In the genomic region with DNA sequence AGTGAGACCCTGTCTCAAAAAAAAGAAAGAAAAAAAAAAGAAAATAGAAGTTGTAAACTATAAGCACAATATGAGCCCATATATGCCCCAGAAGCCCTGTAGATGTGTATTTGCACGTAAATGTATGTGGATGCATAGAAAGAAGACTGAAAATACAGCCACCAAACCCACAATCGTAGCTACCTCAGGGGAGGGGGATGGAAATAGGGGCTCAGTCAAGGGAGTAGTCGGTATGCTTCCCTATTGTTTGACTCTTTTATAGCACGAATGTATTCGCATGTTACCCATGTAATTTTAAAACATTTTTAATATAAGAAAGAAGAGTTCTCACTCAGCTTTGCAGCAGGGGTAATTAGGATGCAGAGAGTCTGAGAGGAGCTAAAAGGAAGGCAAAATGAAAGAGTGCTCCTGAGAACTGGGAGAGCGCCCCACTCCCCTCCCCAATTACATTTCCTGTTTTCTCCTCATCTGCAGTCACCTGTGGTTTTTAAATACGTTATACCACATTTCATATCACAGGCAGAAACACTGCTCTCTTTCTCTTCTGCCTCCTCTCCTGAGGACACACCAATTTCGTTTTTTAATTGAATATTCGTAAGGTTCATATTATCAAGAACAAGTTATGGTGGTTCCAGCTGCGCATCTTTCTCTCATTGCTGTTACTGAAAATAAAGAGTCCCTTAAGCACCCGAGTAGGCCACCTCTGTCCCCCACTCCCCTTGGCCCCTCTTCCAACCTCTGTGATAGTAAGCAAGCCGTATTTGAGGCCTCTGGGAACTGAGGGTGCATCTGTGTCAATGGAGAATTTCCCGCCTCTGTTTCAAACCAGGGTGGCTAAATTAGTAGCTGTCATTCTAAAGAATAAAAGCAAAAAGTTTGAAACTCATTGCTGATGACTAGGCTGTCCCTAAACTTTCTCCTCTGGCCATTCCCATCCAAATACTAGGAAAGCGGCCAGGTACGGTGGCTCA, we compare ENCODE assay signal across 11 cellular contexts. TPM values are rescaled to one million over a fixed set of nuclear protein-coding genes. Genes with fewer than 3 reads are reported as not detected.
DNase-seq lines count a peak whose midpoint lies in the region; ATAC-seq, FAIRE-seq and TF ChIP-seq lines count a peak whose summit lies in the region.
"Had no signal": no experiment of that assay in that cellular context is flagged by ENCODE, and none has a peak within 500 bp of the region (broad histone marks: within the 10 kb centered on the region; RNA-seq: fewer than 3 reads in every experiment).

No MANE protein-coding gene starts in this region.

- peak; percentile 92 for FAIRE-seq in GM12891 (lab: Jason Lieb, UNC)

- no peaks in the 10 kb centered on the region for H3K9me3 ChIP-seq in mucosa of rectum (ENCODE audit: control insufficient read depth in 2 of 2, low read length in 2 of 2)

- ATAC-seq in GM21529 (IDR thresholded peaks at IDR 0.05; ENCODE audit: unreplicated experiment), result peak; percentile 33

- H3K27me3 ChIP-seq in mucosa of rectum (ENCODE audit: control insufficient read depth in 2 of 2, insufficient read depth in 2 of 2, low read length in 2 of 2), result no peaks in the 10 kb centered on the region

- H3K9ac ChIP-seq in mucosa of rectum (ENCODE audit: low read depth in 1 of 2, low read length in 2 of 2), result peak overlapping the region in 1 of 2 donors; percentile 44

- no peaks in the 10 kb centered on the region for H3K36me3 ChIP-seq in mucosa of rectum (ENCODE audit: control insufficient read depth in 2 of 2, insufficient read depth in 2 of 2, low read length in 2 of 2)

- H3K4me1 ChIP-seq in mucosa of rectum (ENCODE audit: control insufficient read depth in 2 of 2, insufficient read depth in 2 of 2, low read length in 2 of 2), result peaks cover 10 to 13% of the 10 kb centered on the region in 2 donors

- DNase-seq in GM12891 (ENCODE audit: insufficient read length, low spot score), result no peak
- no peak for DNase-seq in dermis blood vessel endothelial cell
- no peak for DNase-seq in NCI-H2227 (lab: John Stamatoyannopoulos, UW; ENCODE audit: unreplicated experiment)
- DNase-seq in NCI-H345 treated with DMSO at 0.1 percent for 48 hours (lab: John Stamatoyannopoulos, UW; ENCODE audit: unreplicated experiment), result no peak
- DNase-seq in mucosa of gallbladder (ENCODE audit: low spot score), result no peak
- DNase-seq: erythroblast; mesenchymal stem cell; NK-92 treated with Interleukin-12 subunit alpha and Interleukin-12 subunit beta, amount 100 ng/mL, for 24 hours had no signal

- peak overlapping the region in 1 of 2 donors; percentile 1 for H3K4me3 ChIP-seq in mucosa of rectum (ENCODE audit: low read length in 2 of 2)

- TF ChIP-seq POLR2A in GM12891 (IDR thresholded peaks at IDR 0.05; ENCODE audit: low read depth, low read length), result no peak
- TF ChIP-seq POLR2A in Raji (IDR thresholded peaks at IDR 0.05; ENCODE audit: insufficient read depth, low read depth, low read length), result peak; percentile 24; the same call in 1 of the 2 replicates

- H3K27ac ChIP-seq in mucosa of rectum (ENCODE audit: low read depth in 2 of 2, low read length in 2 of 2), result peak overlapping the region; percentile 54 to 61

TF ChIP-seq in GM12891, 5 proteins besides CTCF, POLR2A, EP300 and RAD21:
- TF ChIP-seq SPI1 (IDR thresholded peaks at IDR 0.05; ENCODE audit: low read depth, low read length) (peak; percentile 73), TAF1 (IDR thresholded peaks at IDR 0.05; ENCODE audit: low read depth, low read length) (no peak), PAX5 (IDR thresholded peaks at IDR 0.05; ENCODE audit: insufficient read depth, low read length, severe bottlenecking) (no peak), POLR2AphosphoS5 (IDR thresholded peaks at IDR 0.05; ENCODE audit: low read depth, low read length) (peak; percentile 44; the same call in 1 of the 2 replicates), POU2F2 (IDR thresholded peaks at IDR 0.05; ENCODE audit: low read depth, low read length) (no peak)
TF ChIP-seq in GM12891: peak in this region for 2.

RNA-seq across cellular contexts. Expression of a gene that starts 10.7 kb away (rescaled TPM):
- 245 TPM for polyA plus RNA-seq in GM12891 (2012; ENCODE audit: low read depth, missing spikeins)
- total RNA-seq in dermis blood vessel endothelial cell (22.8 and 40.9 TPM in 2 replicates), mucosa of gallbladder (36.3 TPM)
